1 cellular context compared by ENCODE assay signal in genomic region chr2:170226216-170226615, GRCh38.
TF ChIP-seq lines count a peak whose summit lies in the region.

No MANE protein-coding gene starts in this region.

TF ChIP-seq in H1, 55 proteins besides CTCF, POLR2A, EP300 and RAD21 (continued from another document):
- TF ChIP-seq KDM1A (IDR thresholded peaks at IDR 0.05; ENCODE audit: borderline replicate concordance, low read length) (no peak), KDM4A (IDR thresholded peaks at IDR 0.05; ENCODE audit: low read depth, low read length, severe bottlenecking) (no peak), SP1 (IDR thresholded peaks at IDR 0.05; ENCODE audit: low read depth, low read length) (no peak), CREB1 (IDR thresholded peaks at IDR 0.05) (no peak), KDM5A (IDR thresholded peaks at IDR 0.05; ENCODE audit: low read length) (no peak)
